Comparison of ENCODE assay signal across 28 cellular contexts in genomic region chrX:104104676-104105075, GRCh38.
"Had no signal": no experiment of that assay in that cellular context is flagged by ENCODE, and none has a peak within 500 bp of the region (broad histone marks: within the 10 kb centered on the region; RNA-seq: fewer than 3 reads in every experiment).

No MANE protein-coding gene starts in this region.

- H3K4me1 Mint-ChIP-seq: nephron progenitor cell had no signal

- H3K4me1 ChIP-seq: parathyroid adenoma, psoas muscle, right lobe of liver, sigmoid colon, stomach, thyroid gland, tibial nerve, upper lobe of left lung, vagina had no signal

- H3K27ac Mint-ChIP-seq: natural killer cell treated with Interleukin-12 subunit alpha and Interleukin-12 subunit beta and Interleukin-15 and Interleukin-18, amount 100 ng/mL, for 72 hours; nephron progenitor cell; progenitor cell of endocrine pancreas; stimulated activated effector memory CD8-positive, alpha-beta T cell treated with anti-CD3 and anti-CD28 coated beads, Interleukin-12 subunit alpha, Interleukin-12 subunit beta, amount 100 ng/mL, for 72 hours; stimulated activated naive B cell treated with anti-CD40 and anti-IgM and Interleukin-4, amounts not matched to agents 10 μg/mL and 1 μg/mL and 100 μg/mL, for 72 hours; stimulated activated naive CD8-positive, alpha-beta T cell treated with anti-CD3 and anti-CD28 coated beads, Interleukin-15, Interleukin-2, amounts not matched to agents 100 ng/mL and 50 ng/mL, for 24 hours had no signal

- H3K36me3 ChIP-seq: ovary, right lobe of liver, sigmoid colon, stomach, thoracic aorta, thyroid gland, tibial nerve, upper lobe of left lung, vagina had no signal

- H3K79me2 ChIP-seq: parathyroid adenoma had no signal

- H3K9me3 Mint-ChIP-seq: naive thymus-derived CD8-positive, alpha-beta T cell; natural killer cell treated with Interleukin-12 subunit alpha and Interleukin-12 subunit beta and Interleukin-15 and Interleukin-18, amount 100 ng/mL, for 72 hours; nephron progenitor cell; neural crest cell; stimulated activated effector memory CD8-positive, alpha-beta T cell treated with anti-CD3 and anti-CD28 coated beads, Interleukin-12 subunit alpha, Interleukin-12 subunit beta, amount 100 ng/mL, for 72 hours; stimulated activated naive B cell treated with anti-CD40 and anti-IgM and Interleukin-4, amounts not matched to agents 10 μg/mL and 1 μg/mL and 100 μg/mL, for 72 hours; stimulated activated naive CD8-positive, alpha-beta T cell treated with anti-CD3 and anti-CD28 coated beads, Interleukin-15, Interleukin-2, amounts not matched to agents 100 ng/mL and 50 ng/mL, for 24 hours had no signal

- H3K27me3 Mint-ChIP-seq: naive thymus-derived CD8-positive, alpha-beta T cell; progenitor cell of endocrine pancreas; stimulated activated naive CD8-positive, alpha-beta T cell treated with anti-CD3 and anti-CD28 coated beads, Interleukin-15, Interleukin-2, amounts not matched to agents 100 ng/mL and 50 ng/mL, for 24 hours had no signal

- H3K27ac ChIP-seq: ovary, parathyroid adenoma, psoas muscle, right lobe of liver, sigmoid colon, stomach, thoracic aorta, thyroid gland, tibial nerve, upper lobe of left lung, vagina had no signal

- H3K36me3 Mint-ChIP-seq: natural killer cell treated with Interleukin-12 subunit alpha and Interleukin-12 subunit beta and Interleukin-15 and Interleukin-18, amount 100 ng/mL, for 72 hours; stimulated activated effector memory CD8-positive, alpha-beta T cell treated with anti-CD3 and anti-CD28 coated beads, Interleukin-12 subunit alpha, Interleukin-12 subunit beta, amount 100 ng/mL, for 72 hours had no signal

- ATAC-seq: naive thymus-derived CD8-positive, alpha-beta T cell; natural killer cell treated with Interleukin-12 subunit alpha and Interleukin-12 subunit beta and Interleukin-15 and Interleukin-18, amount 100 ng/mL, for 72 hours; psoas muscle; right cardiac atrium; right lobe of liver; stimulated activated effector memory CD8-positive, alpha-beta T cell treated with anti-CD3 and anti-CD28 coated beads, Interleukin-12 subunit alpha, Interleukin-12 subunit beta, amount 100 ng/mL, for 72 hours; stimulated activated naive B cell treated with anti-CD40 and anti-IgM and Interleukin-4, amounts not matched to agents 10 μg/mL and 1 μg/mL and 100 μg/mL, for 72 hours had no signal

- H3K4me3 ChIP-seq: ovary, psoas muscle, right lobe of liver, sigmoid colon, stomach, thoracic aorta, thyroid gland, tibial nerve, upper lobe of left lung, vagina had no signal

- H3K27me3 ChIP-seq: ovary, right lobe of liver, sigmoid colon, thyroid gland, upper lobe of left lung, vagina had no signal

- H3K9me3 ChIP-seq: ovary, psoas muscle, right lobe of liver, sigmoid colon, stomach, thoracic aorta, thyroid gland, tibial nerve, upper lobe of left lung, vagina had no signal

- DNase-seq: naive thymus-derived CD8-positive, alpha-beta T cell; nephron progenitor cell; occipital lobe; ovary; psoas muscle; right cardiac atrium; right lobe of liver; sigmoid colon; small intestine; stimulated activated CD4-positive, alpha-beta T cell treated with anti-CD3 and anti-CD28 coated beads, Interleukin-15, amount 100 ng/mL, for 24 hours; stimulated activated CD4-positive, alpha-beta T cell treated with anti-CD3 and anti-CD28 coated beads, Interleukin-2, amount 100 ng/mL, for 24 hours; stimulated activated CD4-positive, alpha-beta T cell treated with anti-CD3 and anti-CD28 coated beads, Interleukin-2, amount 100 ng/mL, for 48 hours; stimulated activated CD4-positive, alpha-beta T cell treated with anti-CD3 and anti-CD28 coated beads, Interleukin-4, amount 100 ng/mL, for 24 hours; stimulated activated naive B cell treated with anti-CD40 and anti-IgM and Interleukin-4, amounts not matched to agents 10 μg/mL and 1 μg/mL and 100 μg/mL, for 72 hours; stimulated activated naive CD4-positive, alpha-beta T cell treated with Interleukin-2 at 50 U/mL for 16 hours; stomach; thyroid gland; trophoblast cell had no signal

- H2AFZ ChIP-seq: parathyroid adenoma had no signal

- H3K9ac ChIP-seq: parathyroid adenoma had no signal

- H3K4me3 Mint-ChIP-seq: naive thymus-derived CD8-positive, alpha-beta T cell; natural killer cell treated with Interleukin-12 subunit alpha and Interleukin-12 subunit beta and Interleukin-15 and Interleukin-18, amount 100 ng/mL, for 72 hours; nephron progenitor cell; neural crest cell; stimulated activated effector memory CD8-positive, alpha-beta T cell treated with anti-CD3 and anti-CD28 coated beads, Interleukin-12 subunit alpha, Interleukin-12 subunit beta, amount 100 ng/mL, for 72 hours; stimulated activated naive B cell treated with anti-CD40 and anti-IgM and Interleukin-4, amounts not matched to agents 10 μg/mL and 1 μg/mL and 100 μg/mL, for 72 hours; stimulated activated naive CD8-positive, alpha-beta T cell treated with anti-CD3 and anti-CD28 coated beads, Interleukin-15, Interleukin-2, amounts not matched to agents 100 ng/mL and 50 ng/mL, for 24 hours had no signal
